Comparison of ENCODE assay signal across 8 cellular contexts in genomic region chr5:43040287-43041098, GRCh38. TPM values are rescaled to one million over a fixed set of nuclear protein-coding genes. Genes with fewer than 3 reads are reported as not detected.
DNase-seq lines count a peak whose midpoint lies in the region; ATAC-seq and TF ChIP-seq lines count a peak whose summit lies in the region.

Gene ANXA2R (minus strand): TSS chr5:43040319. CDS start chr5:43040046, 273 bp downstream.

- peaks cover 46% of the 10 kb centered on the region for H3K4me1 Mint-ChIP-seq in CD4-positive, alpha-beta T cell (ENCODE audit: low read depth)

- no peaks in the 10 kb centered on the region for H3K9me3 ChIP-seq in CD4-positive, alpha-beta T cell (ENCODE audit: control insufficient read depth, low read length)
- H3K9me3 ChIP-seq in duodenal mucosa (ENCODE audit: control insufficient read depth in 1 of 2, low read length in 2 of 2) = no peaks in the 10 kb centered on the region

- CTCF ChIA-PET in CD4-positive, alpha-beta T cell (lab: Charles Lee) = interaction anchor here (0.7 to 8.2 kb wide), 20 partner anchors 10 to 444 kb away, joined by 3 to 179 read pairs (median 5); partner anchors contain the start of gene ZNF131

- H3K27ac Mint-ChIP-seq in CD4-positive, alpha-beta T cell = peak within 1 kb of the TSS; percentile 98

- H3K36me3 ChIP-seq in duodenal mucosa (ENCODE audit: control insufficient read depth in 1 of 2, insufficient read depth in 2 of 2, low read length in 2 of 2) = no peaks in the 10 kb centered on the region

- no peaks in the 10 kb centered on the region for H3K27me3 ChIP-seq in CD4-positive, alpha-beta T cell (ENCODE audit: control insufficient read depth, insufficient read depth, low read length)
- peaks cover 22 to 58% of the 10 kb centered on the region in 2 donors for H3K27me3 ChIP-seq in duodenal mucosa (ENCODE audit: control insufficient read depth in 1 of 2, insufficient read depth in 2 of 2, low read length in 2 of 2)

- DNase-seq in CD4-positive, alpha-beta T cell = peak; percentile 90 to 95 (median 90)
- DNase-seq in NCI-H774 (lab: John Stamatoyannopoulos, UW) (peak; percentile 98), medulla oblongata (ENCODE audit: extremely low spot score) (peak; percentile 93)
- peak; percentile 92 to 93 for DNase-seq in activated CD4-positive, alpha-beta T cell treated with anti-CD3 and anti-CD28 coated beads, Interleukin-2, amount 50 U/mL, for 4 hours
- DNase-seq in stimulated activated CD4-positive, alpha-beta T cell treated with anti-CD3 and anti-CD28 coated beads, TNF-alpha, amount 100 ng/mL, for 48 hours (ENCODE audit: low read depth in 3 of 3) = peak; percentile 79 to 92 (median 86)

- peak within 1 kb of the TSS; percentile 98 for H3K27ac ChIP-seq in CD4-positive, alpha-beta T cell (ENCODE audit: low read depth, low read length)
- peak within 1 kb of the TSS; percentile 71 for H3K27ac ChIP-seq in duodenal mucosa (ENCODE audit: low read depth, low read length)

- peak; percentile 86 for TF ChIP-seq CTCF in CD4-positive, alpha-beta T cell (IDR thresholded peaks at IDR 0.05)

- peak within 1 kb of the TSS; percentile 73 to 81 for H3K9ac ChIP-seq in duodenal mucosa (ENCODE audit: low read depth in 1 of 2, low read length in 2 of 2)

- POLR2A ChIA-PET in CD4-positive, alpha-beta T cell (lab: Charles Lee) = interaction anchor here (0.7 to 9.8 kb wide), 32 partner anchors 9 to 1170 kb away, joined by 3 to 1378 read pairs (median 16); partner anchors contain the start of genes FBXO4, HMGCS1, NNT and OXCT1

- H3K9me3 Mint-ChIP-seq in CD4-positive, alpha-beta T cell = no peaks in the 10 kb centered on the region

- peak within 1 kb of the TSS; percentile 81 to 84 for H3K4me3 ChIP-seq in duodenal mucosa (ENCODE audit: low read depth in 1 of 2, low read length in 2 of 2)

- H3K27me3 Mint-ChIP-seq in CD4-positive, alpha-beta T cell = no peaks in the 10 kb centered on the region

- intact Hi-C loops in CD4-positive, alpha-beta T cell (cut with DNase I, micrococcal nuclease) = loop anchor here in 1 of 2 experiments (1.0 kb wide), 6 partner anchors 20 to 132 kb away; no protein-coding TSS in a partner anchor

- ATAC-seq in CD4-positive, alpha-beta T cell (ENCODE audit: poor library complexity) = peak; percentile 53
- peak; percentile 37 for ATAC-seq in GM19397 (IDR thresholded peaks at IDR 0.05; ENCODE audit: unreplicated experiment)
- peak; percentile 32 for ATAC-seq in HG03565 (IDR thresholded peaks at IDR 0.05; ENCODE audit: unreplicated experiment)

- peaks cover 62% of the 10 kb centered on the region for H3K36me3 Mint-ChIP-seq in CD4-positive, alpha-beta T cell (ENCODE audit: low read depth)

- H3K4me1 ChIP-seq in duodenal mucosa (ENCODE audit: control insufficient read depth in 1 of 2, insufficient read depth in 2 of 2, low read length in 2 of 2) = peaks cover 30 to 36% of the 10 kb centered on the region in 2 donors

- H3K4me3 Mint-ChIP-seq in CD4-positive, alpha-beta T cell = peak within 1 kb of the TSS; percentile 98

RNA-seq across cellular contexts. Expression of gene ANXA2R, which starts in this region (rescaled TPM):
- total RNA-seq in CD4-positive, alpha-beta T cell = 10 to 100 TPM; 45.6 to 48.9 TPM

Comparison
In these comparisons a context has a peak if more than half of its experiments do, and no peak if none do; other contexts are left out.
1. Peak in every context shown above with its lines: DNase-seq, ATAC-seq, H3K4me3 ChIP-seq and H3K27ac ChIP-seq.